ENCODE assay signal across 12 cellular contexts in genomic region chr2:231461516-231461971, GRCh38. TPM values are rescaled to one million over a fixed set of nuclear protein-coding genes. Genes with fewer than 3 reads are reported as not detected.
DNase-seq lines count a peak whose midpoint lies in the region; ATAC-seq and TF ChIP-seq lines count a peak whose summit lies in the region.
"Had no signal": no experiment of that assay in that cellular context is flagged by ENCODE, and none has a peak within 500 bp of the region (broad histone marks: within the 10 kb centered on the region; RNA-seq: fewer than 3 reads in every experiment).

No MANE protein-coding gene starts in this region.

- no peak for ATAC-seq in activated T-cell treated with anti-CD3 and anti-CD28 coated beads, Interleukin-2, amount 50 U/mL, for 4 hours

- H3K27ac ChIP-seq in coronary artery = no peak overlapping the region
- H3K27ac ChIP-seq: cardiac muscle cell, ovary had no signal

- H3K36me3 Mint-ChIP-seq in activated T-cell treated with anti-CD3 and anti-CD28 coated beads, Interleukin-2, amount 50 U/mL, for 4 hours (ENCODE audit: insufficient read depth) = peaks cover 60% of the 10 kb centered on the region

- H3K9ac ChIP-seq in NT2/D1 (ENCODE audit: insufficient read length, low read depth) = peak overlapping the region; percentile 43
- H3K9ac ChIP-seq in skeletal muscle satellite cell (ENCODE audit: low read depth, low read length) = no peak overlapping the region

- no peaks in the 10 kb centered on the region for H3K9me3 Mint-ChIP-seq in activated T-cell treated with anti-CD3 and anti-CD28 coated beads, Interleukin-2, amount 50 U/mL, for 4 hours

- H3K4me1 Mint-ChIP-seq in activated T-cell treated with anti-CD3 and anti-CD28 coated beads, Interleukin-2, amount 50 U/mL, for 4 hours (ENCODE audit: low read depth) = peaks cover 59% of the 10 kb centered on the region

- no peaks in the 10 kb centered on the region for H3K9me3 ChIP-seq in NT2/D1 (ENCODE audit: insufficient read depth, low read length)
- H3K9me3 ChIP-seq in skeletal muscle satellite cell (replicated peaks; ENCODE audit: low read length) = no peaks in the 10 kb centered on the region
- H3K9me3 ChIP-seq: ovary had no signal

- H3K4me2 ChIP-seq in skeletal muscle satellite cell (ENCODE audit: low read length) = peak overlapping the region; percentile 87

- peak overlapping the region; percentile 99 for H3K4me3 Mint-ChIP-seq in activated T-cell treated with anti-CD3 and anti-CD28 coated beads, Interleukin-2, amount 50 U/mL, for 4 hours

- no peak for DNase-seq in activated T-cell treated with anti-CD3 and anti-CD28 coated beads, Interleukin-2, amount 50 U/mL, for 4 hours
- DNase-seq in activated T-cell treated with anti-CD3 and anti-CD28 coated beads, Interleukin-2, amount 50 U/mL, for 1 hour = no peak
- DNase-seq in NT2/D1 (ENCODE audit: low read depth, low spot score) = no peak
- peak; percentile 65 for DNase-seq in coronary artery (ENCODE audit: low spot score)
- no peak for DNase-seq in cortex of kidney (lab: John Stamatoyannopoulos, UW)
- no peak for DNase-seq in DMS 273 treated with DMSO at 0.1 percent for 48 hours (lab: John Stamatoyannopoulos, UW)
- DNase-seq in superior temporal gyrus (ENCODE audit: extremely low spot score) = no peak
- DNase-seq: HCEC 1CT, NCI-H774, ovary had no signal

- TF ChIP-seq CTCF in coronary artery (IDR thresholded peaks at IDR 0.05) = no peak

- H3K27me3 ChIP-seq in NT2/D1 (ENCODE audit: insufficient read depth, insufficient read length) (no peaks in the 10 kb centered on the region), skeletal muscle satellite cell (ENCODE audit: control insufficient read depth, insufficient read depth, low read length) (no peaks in the 10 kb centered on the region)
- H3K27me3 ChIP-seq: cardiac muscle cell, ovary had no signal

- H3K36me3 ChIP-seq in NT2/D1 (ENCODE audit: insufficient read depth, insufficient read length, low read length) (peaks cover 75% of the 10 kb centered on the region), skeletal muscle satellite cell (ENCODE audit: insufficient read depth, low read length) (peaks cover 67% of the 10 kb centered on the region)
- H3K36me3 ChIP-seq: ovary had no signal

- peaks cover 7% of the 10 kb centered on the region for H3K4me1 ChIP-seq in NT2/D1 (ENCODE audit: insufficient read depth, insufficient read length)
- H3K4me1 ChIP-seq in skeletal muscle satellite cell (ENCODE audit: control insufficient read depth, insufficient read depth, low read length) = peaks cover 19% of the 10 kb centered on the region

- peak overlapping the region; percentile 17 for H3K4me3 ChIP-seq in NT2/D1 (ENCODE audit: insufficient read length, low read depth)
- H3K4me3 ChIP-seq in coronary artery = no peak overlapping the region
- H3K4me3 ChIP-seq in skeletal muscle satellite cell (ENCODE audit: low read length) = peak overlapping the region; percentile 96
- H3K4me3 ChIP-seq: cardiac muscle cell, ovary had no signal

- H3K27me3 Mint-ChIP-seq in activated T-cell treated with anti-CD3 and anti-CD28 coated beads, Interleukin-2, amount 50 U/mL, for 4 hours (ENCODE audit: low read depth) = no peaks in the 10 kb centered on the region

RNA-seq across cellular contexts. Expression of gene NCL, which starts 2.7 kb away (rescaled TPM):
- 1,000 to 10,000 TPM; 1,928 to 2,267 (median 2,014) TPM for total RNA-seq in activated T-cell treated with anti-CD3 and anti-CD28 coated beads, Interleukin-2, amount 50 U/mL, for 4 hours
- total RNA-seq in skeletal muscle satellite cell (2012; rRNA removed) = 190 and 223 TPM in 2 replicates
